In the genomic region with DNA sequence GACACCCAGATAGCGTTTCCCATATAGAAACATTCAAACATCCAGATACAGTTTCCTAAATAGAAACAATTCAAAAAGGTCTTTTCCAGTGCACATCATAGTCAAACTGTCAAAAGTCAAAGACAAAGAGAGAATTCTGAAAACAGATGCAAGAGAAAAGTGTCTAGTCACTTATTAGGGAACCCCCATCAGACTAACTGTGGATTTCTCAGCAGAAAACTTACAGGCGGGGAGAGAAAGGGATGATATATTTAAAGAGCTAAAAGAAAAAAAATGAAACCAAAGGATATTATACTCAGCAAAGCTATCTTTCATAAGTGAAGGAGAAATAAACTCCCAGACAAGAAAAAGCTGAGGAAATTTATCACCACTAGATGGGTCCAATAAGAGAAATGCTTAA, we compare ENCODE assay signal across 2 cellular contexts.
TF ChIP-seq lines count a peak whose summit lies in the region.

No MANE protein-coding gene starts in this region.

TF ChIP-seq in HEK293, 187 proteins besides CTCF, POLR2A, EP300 and RAD21 (continued from another document):
- TF ChIP-seq, protein P1, sequence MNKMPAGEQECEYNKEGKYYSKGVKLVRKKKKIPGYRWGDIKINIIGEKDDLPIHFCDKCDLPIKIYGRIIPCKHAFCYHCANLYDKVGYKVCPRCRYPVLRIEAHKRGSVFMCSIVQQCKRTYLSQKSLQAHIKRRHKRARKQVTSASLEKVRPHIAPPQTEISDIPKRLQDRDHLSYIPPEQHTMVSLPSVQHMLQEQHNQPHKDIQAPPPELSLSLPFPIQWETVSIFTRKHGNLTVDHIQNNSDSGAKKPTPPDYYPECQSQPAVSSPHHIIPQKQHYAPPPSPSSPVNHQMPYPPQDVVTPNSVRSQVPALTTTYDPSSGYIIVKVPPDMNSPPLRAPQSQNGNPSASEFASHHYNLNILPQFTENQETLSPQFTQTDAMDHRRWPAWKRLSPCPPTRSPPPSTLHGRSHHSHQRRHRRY (tag by site-specific recombination; IDR thresholded peaks at IDR 0.05), result no peak
- no peak for TF ChIP-seq ZFP3 (tag by site-specific recombination; IDR thresholded peaks at IDR 0.05; ENCODE audit: low read depth)
- TF ChIP-seq EGR2 (tag by site-specific recombination; IDR thresholded peaks at IDR 0.05; ENCODE audit: low read depth), result no peak

TF ChIP-seq in HepG2, 621 proteins besides CTCF, POLR2A, EP300 and RAD21 (continued from another document):
- TF ChIP-seq, protein P2, sequence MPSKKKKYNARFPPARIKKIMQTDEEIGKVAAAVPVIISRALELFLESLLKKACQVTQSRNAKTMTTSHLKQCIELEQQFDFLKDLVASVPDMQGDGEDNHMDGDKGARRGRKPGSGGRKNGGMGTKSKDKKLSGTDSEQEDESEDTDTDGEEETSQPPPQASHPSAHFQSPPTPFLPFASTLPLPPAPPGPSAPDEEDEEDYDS (CRISPR knock-in tag; IDR thresholded peaks at IDR 0.05), result no peak
- no peak for TF ChIP-seq ZNF570 (CRISPR knock-in tag; IDR thresholded peaks at IDR 0.05; ENCODE audit: borderline replicate concordance)
- TF ChIP-seq NFKB2 (CRISPR knock-in tag; IDR thresholded peaks at IDR 0.05; ENCODE audit: borderline replicate concordance), result no peak
- TF ChIP-seq EZH2 (conservative IDR thresholded peaks at IDR 0.05; ENCODE audit: low read depth, low read length), result no peak
- no peak for TF ChIP-seq POLR2AphosphoS2 (IDR thresholded peaks at IDR 0.05; ENCODE audit: low read depth, low read length)
- TF ChIP-seq, protein P3, sequence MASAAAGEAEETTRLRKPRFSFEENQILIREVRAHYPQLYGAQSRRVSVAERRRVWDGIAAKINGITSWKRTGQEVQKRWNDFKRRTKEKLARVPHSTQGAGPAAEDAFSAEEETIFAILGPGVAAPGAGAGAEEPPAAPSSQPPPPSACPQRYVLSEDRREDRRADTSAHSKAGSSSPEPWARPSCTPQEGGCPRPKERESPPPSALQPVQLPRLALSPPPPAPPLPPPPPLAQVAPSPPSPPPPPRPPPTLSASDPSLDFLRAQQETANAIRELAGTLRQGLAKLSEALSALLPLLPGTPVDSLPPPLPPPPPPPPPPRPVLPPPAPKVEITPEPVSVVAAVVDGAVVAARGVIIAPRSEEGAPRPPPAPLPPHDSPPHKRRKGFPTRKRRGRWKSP (CRISPR knock-in tag; IDR thresholded peaks at IDR 0.05), result no peak
- TF ChIP-seq, protein P4, sequence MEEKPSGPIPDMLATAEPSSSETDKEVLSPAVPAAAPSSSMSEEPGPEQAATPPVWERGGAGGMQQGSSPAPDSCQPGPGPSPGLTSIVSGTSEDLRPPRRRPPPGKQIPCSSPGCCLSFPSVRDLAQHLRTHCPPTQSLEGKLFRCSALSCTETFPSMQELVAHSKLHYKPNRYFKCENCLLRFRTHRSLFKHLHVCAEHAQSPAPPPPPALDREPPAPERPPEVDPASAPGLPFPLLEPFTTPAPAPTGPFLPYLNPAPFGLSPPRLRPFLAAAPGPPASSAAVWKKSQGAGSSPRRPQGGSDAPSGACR (CRISPR knock-in tag; IDR thresholded peaks at IDR 0.05), result no peak
- TF ChIP-seq CENPT (CRISPR knock-in tag; IDR thresholded peaks at IDR 0.05; ENCODE audit: low read depth), result no peak
- TF ChIP-seq, protein P5, sequence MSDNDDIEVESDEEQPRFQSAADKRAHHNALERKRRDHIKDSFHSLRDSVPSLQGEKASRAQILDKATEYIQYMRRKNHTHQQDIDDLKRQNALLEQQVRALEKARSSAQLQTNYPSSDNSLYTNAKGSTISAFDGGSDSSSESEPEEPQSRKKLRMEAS (IDR thresholded peaks at IDR 0.05), result no peak
- TF ChIP-seq, protein P6, sequence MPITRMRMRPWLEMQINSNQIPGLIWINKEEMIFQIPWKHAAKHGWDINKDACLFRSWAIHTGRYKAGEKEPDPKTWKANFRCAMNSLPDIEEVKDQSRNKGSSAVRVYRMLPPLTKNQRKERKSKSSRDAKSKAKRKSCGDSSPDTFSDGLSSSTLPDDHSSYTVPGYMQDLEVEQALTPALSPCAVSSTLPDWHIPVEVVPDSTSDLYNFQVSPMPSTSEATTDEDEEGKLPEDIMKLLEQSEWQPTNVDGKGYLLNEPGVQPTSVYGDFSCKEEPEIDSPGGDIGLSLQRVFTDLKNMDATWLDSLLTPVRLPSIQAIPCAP (CRISPR knock-in tag; IDR thresholded peaks at IDR 0.05; ENCODE audit: low read depth), result no peak
- TF ChIP-seq ZNF841 (CRISPR knock-in tag; IDR thresholded peaks at IDR 0.05; ENCODE audit: borderline replicate concordance), result no peak
- TF ChIP-seq FOXA3 (CRISPR knock-in tag; IDR thresholded peaks at IDR 0.05), result no peak
